ENCODE assay signal across 8 cellular contexts in genomic region chr17:81488276-81488860, GRCh38. TPM values are rescaled to one million over a fixed set of nuclear protein-coding genes. Genes with fewer than 3 reads are reported as not detected.
A peak's percentile ranks its signal among the peaks of the same experiment; 100 is the strongest.
DNase-seq lines count a peak whose midpoint lies in the region; ATAC-seq lines count a peak whose summit lies in the region.

No MANE protein-coding gene starts in this region.

- H3K36me3 ChIP-seq in BLaER1 treated with 17β-estradiol and CSF1 and Interleukin-3, amounts not matched to agents 10 nM and 100 nM, result no peaks in the 10 kb centered on the region
- no peaks in the 10 kb centered on the region for H3K36me3 ChIP-seq in ectodermal cell (ENCODE audit: control insufficient read depth, insufficient read depth, low read length)
- no peaks in the 10 kb centered on the region for H3K36me3 ChIP-seq in naive thymus-derived CD4-positive, alpha-beta T cell (ENCODE audit: control insufficient read depth in 2 of 3, insufficient read depth in 3 of 3, low read length in 3 of 3)

- 38 to 41% methylated on average over 52 of the region's 52 CpGs for WGBS in ectodermal cell, 2 experiments

- peak overlapping the region; percentile 93 to 98 (median 96) for H3K9ac ChIP-seq in BLaER1 treated with 17β-estradiol and CSF1 and Interleukin-3, amounts not matched to agents 10 nM and 100 nM

- H3K27me3 Mint-ChIP-seq in naive thymus-derived CD4-positive, alpha-beta T cell, result peaks cover 0 to 17% (median 5%) of the 10 kb centered on the region in 5 donors

- peak overlapping the region in 2 of 10 donors; percentile 23 to 76 for H3K4me3 Mint-ChIP-seq in naive thymus-derived CD4-positive, alpha-beta T cell

- peaks cover 72 to 94% (median 92%) of the 10 kb centered on the region in 10 experiments for H3K4me1 ChIP-seq in BLaER1 treated with 17β-estradiol and CSF1 and Interleukin-3, amounts not matched to agents 10 nM and 100 nM
- peaks cover 28% of the 10 kb centered on the region for H3K4me1 ChIP-seq in ectodermal cell (ENCODE audit: control insufficient read depth, insufficient read depth, low read length)
- peaks cover 4 to 6% of the 10 kb centered on the region in 2 donors for H3K4me1 ChIP-seq in naive thymus-derived CD4-positive, alpha-beta T cell (ENCODE audit: control insufficient read depth in 2 of 2, insufficient read depth in 2 of 2, low read length in 2 of 2)

- no peaks in the 10 kb centered on the region for H3K36me3 Mint-ChIP-seq in naive thymus-derived CD4-positive, alpha-beta T cell

- H3K27ac ChIP-seq in BLaER1 treated with 17β-estradiol and CSF1 and Interleukin-3, amounts not matched to agents 10 nM and 100 nM, result peak overlapping the region; percentile 87 to 100 (median 98)
- no peak overlapping the region for H3K27ac ChIP-seq in ectodermal cell (ENCODE audit: insufficient read depth, low read depth, low read length, poor library complexity, severe bottlenecking)
- H3K27ac ChIP-seq in naive thymus-derived CD4-positive, alpha-beta T cell (ENCODE audit: low read depth, low read length), result peak overlapping the region; percentile 80

- in situ Hi-C loops in KBM-7 (cut with MboI; ENCODE audit: low pct_unique_long_range_greater_than_20kb, low sequenced_read_pairs), result no loop called here

- no peak overlapping the region for H3K27ac Mint-ChIP-seq in naive thymus-derived CD4-positive, alpha-beta T cell

- H3K9me3 ChIP-seq in BLaER1 treated with 17β-estradiol and CSF1 and Interleukin-3, amounts not matched to agents 10 nM and 100 nM (replicated peaks in 1 of 11), result no peaks in the 10 kb centered on the region
- H3K9me3 ChIP-seq in ectodermal cell (ENCODE audit: control insufficient read depth, low read length), result no peaks in the 10 kb centered on the region
- no peaks in the 10 kb centered on the region for H3K9me3 ChIP-seq in naive thymus-derived CD4-positive, alpha-beta T cell (ENCODE audit: control insufficient read depth in 2 of 3, low read length in 3 of 3)

- H3K4me3 ChIP-seq in BLaER1 treated with 17β-estradiol and CSF1 and Interleukin-3, amounts not matched to agents 10 nM and 100 nM, result peak overlapping the region; percentile 63 to 79 (median 68)
- H3K4me3 ChIP-seq in ectodermal cell (ENCODE audit: insufficient read depth, low read depth, low read length), result peak overlapping the region; percentile 39
- H3K4me3 ChIP-seq in naive thymus-derived CD4-positive, alpha-beta T cell (ENCODE audit: low read length), result peak overlapping the region; percentile 50

- CTCF ChIA-PET in naive thymus-derived CD4-positive, alpha-beta T cell (lab: Charles Lee), result no interaction called here

- H3K27me3 ChIP-seq in BLaER1 treated with 17β-estradiol and CSF1 and Interleukin-3, amounts not matched to agents 10 nM and 100 nM, result peaks cover 0 to 22% (median 0%) of the 10 kb centered on the region in 11 experiments; a peak in 8 of 22 replicates
- peaks cover 47% of the 10 kb centered on the region for H3K27me3 ChIP-seq in ectodermal cell (ENCODE audit: control insufficient read depth, insufficient read depth, low read length, poor library complexity, severe bottlenecking)
- peaks cover 0 to 6% of the 10 kb centered on the region in 2 donors for H3K27me3 ChIP-seq in naive thymus-derived CD4-positive, alpha-beta T cell (ENCODE audit: control insufficient read depth in 2 of 2, insufficient read depth in 2 of 2, low read length in 2 of 2)

- H3K4me1 Mint-ChIP-seq in naive thymus-derived CD4-positive, alpha-beta T cell, result peaks cover 3 to 11% (median 6%) of the 10 kb centered on the region in 7 donors

- ATAC-seq in HG03097 (IDR thresholded peaks at IDR 0.05; ENCODE audit: low FRiP score, unreplicated experiment) (peak; percentile 15), GM21786 (IDR thresholded peaks at IDR 0.05; ENCODE audit: unreplicated experiment) (no peak)
- ATAC-seq in naive thymus-derived CD4-positive, alpha-beta T cell, result no peak

- no peak for DNase-seq in naive thymus-derived CD4-positive, alpha-beta T cell
- DNase-seq in hepatic stellate cell (ENCODE audit: low spot score) (no peak), cerebellar cortex (ENCODE audit: low spot score) (no peak), KBM-7 (no peak)

- POLR2A ChIA-PET in naive thymus-derived CD4-positive, alpha-beta T cell (lab: Charles Lee), result interaction anchor here (1.4 to 5.5 kb wide), 2 partner anchors 22 to 27 kb away, joined by 4 to 48 read pairs; partner anchors contain the start of gene ACTG1

- no peaks in the 10 kb centered on the region for H3K9me3 Mint-ChIP-seq in naive thymus-derived CD4-positive, alpha-beta T cell

- intact Hi-C loops in naive thymus-derived CD4-positive, alpha-beta T cell (cut with micrococcal nuclease), result loop anchor here in 1 of 2 donors (10.0 kb wide), 1 partner anchor 454 kb away; the partner anchor contains the start of gene BAIAP2

- peak overlapping the region; percentile 89 to 100 (median 98) for H3K4me2 ChIP-seq in BLaER1 treated with 17β-estradiol and CSF1 and Interleukin-3, amounts not matched to agents 10 nM and 100 nM

- H4K20me1 ChIP-seq in BLaER1 treated with 17β-estradiol and CSF1 and Interleukin-3, amounts not matched to agents 10 nM and 100 nM, result no peaks in the 10 kb centered on the region

RNA-seq across cellular contexts. Expression of gene ACTG1, which starts 24.2 kb away (rescaled TPM):
- polyA plus RNA-seq in ectodermal cell (2013, experiment 1 of 4), result 2,395 TPM
- polyA plus RNA-seq in ectodermal cell (2013, experiment 2 of 4), result 2,615 TPM
- polyA plus RNA-seq in ectodermal cell (2013, experiment 3 of 4), result 2,034 TPM
- 2,356 TPM for polyA plus RNA-seq in ectodermal cell (2013, experiment 4 of 4)
- 1,000 to 10,000 TPM in 4 of 5 experiments, 100 to 1,000 TPM in 1; 971 to 4,639 (median 1,185) TPM for total RNA-seq in naive thymus-derived CD4-positive, alpha-beta T cell
- 1,000 to 10,000 TPM; 1,098 to 1,433 TPM for polyA plus RNA-seq in naive thymus-derived CD4-positive, alpha-beta T cell

RNA-seq across cellular contexts. Expression of gene FSCN2, which starts 39.8 kb away (rescaled TPM):
- polyA plus RNA-seq in ectodermal cell (2013, experiment 1 of 4), result not detected
- polyA plus RNA-seq in ectodermal cell (2013, experiment 2 of 4), result 0.48 TPM
- not detected for polyA plus RNA-seq in ectodermal cell (2013, experiment 3 of 4)
- polyA plus RNA-seq in ectodermal cell (2013, experiment 4 of 4), result 0.20 TPM
- 1 to 10 TPM in 2 of 5 experiments, under 1 TPM in 3; 0.56 to 1.6 (median 0.70) TPM for total RNA-seq in naive thymus-derived CD4-positive, alpha-beta T cell
- polyA plus RNA-seq in naive thymus-derived CD4-positive, alpha-beta T cell, result not detected
